Comparison of ENCODE assay signal across 12 cellular contexts in genomic region chr5:115549154-115549553, GRCh38. TPM values are rescaled to one million over a fixed set of nuclear protein-coding genes. Genes with fewer than 3 reads are reported as not detected.
DNase-seq lines count a peak whose midpoint lies in the region; ATAC-seq and TF ChIP-seq lines count a peak whose summit lies in the region.
"Had no signal": no experiment of that assay in that cellular context is flagged by ENCODE, and none has a peak within 500 bp of the region (broad histone marks: within the 10 kb centered on the region; RNA-seq: fewer than 3 reads in every experiment).

No MANE protein-coding gene starts in this region.

- H3K27ac ChIP-seq in brain microvascular endothelial cell, result no peak overlapping the region
- H3K27ac ChIP-seq: ovary had no signal

- peak; percentile 4 for DNase-seq in activated gamma-delta T cell treated with Interleukin-2 at 50 U/mL for 16 hours
- no peak for DNase-seq in activated gamma-delta T cell (lab: John Stamatoyannopoulos, UW)
- peak; percentile 53 for DNase-seq in Jurkat, Clone E6-1 (ENCODE audit: low read depth, low spot score)
- no peak for DNase-seq in brain microvascular endothelial cell
- DNase-seq in stimulated activated naive B cell treated with anti-CD40 and anti-IgM and Interleukin-4, amounts not matched to agents 10 μg/mL and 1 μg/mL and 100 μg/mL, for 72 hours, result peak; percentile 27
- DNase-seq in activated CD4-positive, alpha-beta T cell treated with anti-CD3 and anti-CD28 coated beads for 1 hour, result no peak
- no peak for DNase-seq in central memory CD4-positive, alpha-beta T cell
- no peak for DNase-seq in NCI-H774 (lab: John Stamatoyannopoulos, UW)
- DNase-seq: C1 segment of cervical spinal cord, ovary, SHP77 had no signal

- peaks cover 13 to 20% of the 10 kb centered on the region in 2 donors for H3K27me3 Mint-ChIP-seq in stimulated activated naive B cell treated with anti-CD40 and anti-IgM and Interleukin-4, amounts not matched to agents 10 μg/mL and 1 μg/mL and 100 μg/mL, for 72 hours

- no peak overlapping the region for H3K4me3 Mint-ChIP-seq in stimulated activated naive B cell treated with anti-CD40 and anti-IgM and Interleukin-4, amounts not matched to agents 10 μg/mL and 1 μg/mL and 100 μg/mL, for 72 hours

- no peaks in the 10 kb centered on the region for H3K27me3 ChIP-seq in brain microvascular endothelial cell (replicated peaks)
- H3K27me3 ChIP-seq: ovary had no signal

- H3K36me3 Mint-ChIP-seq in stimulated activated naive B cell treated with anti-CD40 and anti-IgM and Interleukin-4, amounts not matched to agents 10 μg/mL and 1 μg/mL and 100 μg/mL, for 72 hours, result peaks cover 5 to 10% of the 10 kb centered on the region in 2 donors

- H3K4me1 Mint-ChIP-seq in stimulated activated naive B cell treated with anti-CD40 and anti-IgM and Interleukin-4, amounts not matched to agents 10 μg/mL and 1 μg/mL and 100 μg/mL, for 72 hours, result peaks cover 6 to 10% of the 10 kb centered on the region in 2 donors

- ATAC-seq in stimulated activated naive B cell treated with anti-CD40 and anti-IgM and Interleukin-4, amounts not matched to agents 10 μg/mL and 1 μg/mL and 100 μg/mL, for 72 hours (replicated peaks), result no peak

- peak; percentile 66 for TF ChIP-seq CTCF in brain microvascular endothelial cell (IDR thresholded peaks at IDR 0.05; ENCODE audit: low read depth, low read length, missing control alignments)

- no peak overlapping the region for H3K4me3 ChIP-seq in Jurkat, Clone E6-1 (ENCODE audit: low read length)
- no peak overlapping the region for H3K4me3 ChIP-seq in brain microvascular endothelial cell (ENCODE audit: low read depth, low read length)
- H3K4me3 ChIP-seq: ovary had no signal

- in situ Hi-C loops in brain microvascular endothelial cell (cut with HindIII; ENCODE audit: low pct_ligation_motif_present, low sequenced_read_pairs), result no loop called here

- H3K36me3 ChIP-seq in brain microvascular endothelial cell (replicated peaks), result no peaks in the 10 kb centered on the region
- H3K36me3 ChIP-seq: ovary had no signal

- peaks cover 3% of the 10 kb centered on the region in 2 donors for H3K9me3 Mint-ChIP-seq in stimulated activated naive B cell treated with anti-CD40 and anti-IgM and Interleukin-4, amounts not matched to agents 10 μg/mL and 1 μg/mL and 100 μg/mL, for 72 hours

- no peak overlapping the region for H3K27ac Mint-ChIP-seq in stimulated activated naive B cell treated with anti-CD40 and anti-IgM and Interleukin-4, amounts not matched to agents 10 μg/mL and 1 μg/mL and 100 μg/mL, for 72 hours
- H3K27ac Mint-ChIP-seq: activated T-helper 2 cell treated with anti-CD3 and anti-CD28 coated beads, Interferon-gamma antibody, Interleukin-2, Interleukin-4, amounts not matched to agents 10 μg/mL and 5 μg/mL and 100 μg/mL, durations not matched to agents 14 hours and 24 hours and 36 hours had no signal

RNA-seq across cellular contexts. Expression of gene FEM1C, which starts 4.6 kb away (rescaled TPM):
- 7.4 TPM for polyA plus RNA-seq in Jurkat, Clone E6-1 (2012; ENCODE audit: insufficient read depth, insufficient read length)

RNA-seq across cellular contexts. Expression of gene TICAM2, which starts 53.1 kb away (rescaled TPM):
- not detected for polyA plus RNA-seq in Jurkat, Clone E6-1 (2012; ENCODE audit: insufficient read depth, insufficient read length)

Comparison
In these comparisons a context has a peak if more than half of its experiments do, and no peak if none do; other contexts are left out.
1. DNase-seq: peak in activated gamma-delta T cell treated with Interleukin-2 at 50 U/mL for 16 hours (single experiment), Jurkat, Clone E6-1 (single experiment) and stimulated activated naive B cell treated with anti-CD40 and anti-IgM and Interleukin-4, amounts not matched to agents 10 μg/mL and 1 μg/mL and 100 μg/mL, for 72 hours (single experiment); none in activated gamma-delta T cell (single experiment), brain microvascular endothelial cell (single experiment), activated CD4-positive, alpha-beta T cell treated with anti-CD3 and anti-CD28 coated beads for 1 hour (single experiment), central memory CD4-positive, alpha-beta T cell (single experiment) and NCI-H774 (single experiment).